21 cellular contexts compared by ENCODE assay signal in the genomic region with DNA sequence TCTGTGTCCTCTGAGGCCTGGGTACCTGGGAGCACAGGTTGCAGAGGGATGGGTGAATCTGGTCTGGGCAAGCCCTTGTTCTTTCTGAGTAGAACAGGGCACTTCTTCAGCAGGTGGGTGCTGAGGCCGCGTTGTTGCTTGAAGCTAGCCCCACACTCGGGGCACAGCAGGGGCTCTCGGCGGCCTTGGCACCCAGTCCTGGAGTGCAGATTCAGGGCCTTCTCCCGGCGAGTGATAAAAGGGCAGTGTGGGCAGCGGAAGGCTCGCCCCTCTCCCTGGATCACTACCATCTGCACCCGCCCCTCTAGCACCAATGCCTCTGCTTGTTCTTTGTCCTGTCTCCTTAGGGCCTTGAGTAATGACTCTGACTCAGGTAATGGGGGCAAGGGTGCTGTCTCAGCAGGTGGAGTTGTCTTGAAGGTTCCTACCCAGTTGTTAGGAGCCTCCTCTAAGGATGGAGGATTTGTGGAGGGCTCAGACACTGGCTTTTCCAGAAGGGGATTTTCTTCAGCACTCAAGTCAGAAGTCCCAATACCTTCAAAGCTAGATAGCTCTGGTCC. TPM values are rescaled to one million over a fixed set of nuclear protein-coding genes. Genes with fewer than 3 reads are reported as not detected.
DNase-seq lines count a peak whose midpoint lies in the region; ATAC-seq and TF ChIP-seq lines count a peak whose summit lies in the region.
"Had no signal": no experiment of that assay in that cellular context is flagged by ENCODE, and none has a peak within 500 bp of the region (broad histone marks: within the 10 kb centered on the region; RNA-seq: fewer than 3 reads in every experiment).

No MANE protein-coding gene starts in this region.

- TF ChIP-seq CTCF in OCI-LY7 (conservative IDR thresholded peaks at IDR 0.05; ENCODE audit: low read length), result no peak
- TF ChIP-seq CTCF in RWPE2 (IDR thresholded peaks at IDR 0.05; ENCODE audit: poor library complexity, severe bottlenecking), result no peak
- no peak for TF ChIP-seq CTCF in Calu3 (IDR thresholded peaks at IDR 0.05; ENCODE audit: unreplicated experiment)

- CTCF ChIA-PET in OCI-LY7 (lab: Charles Lee; ENCODE audit: unreplicated experiment) (no interaction called here), Calu3 (lab: Charles Lee) (no interaction called here)

- POLR2A ChIA-PET in OCI-LY7 (lab: Charles Lee), result no interaction called here

- H2AFZ ChIP-seq in OCI-LY7 (ENCODE audit: low read length), result no peak overlapping the region
- H2AFZ ChIP-seq: GM23338 had no signal

- H3K9me3 Mint-ChIP-seq in Calu3 (ENCODE audit: low read depth, unreplicated experiment), result no peaks in the 10 kb centered on the region
- H3K9me3 Mint-ChIP-seq: GM23338 had no signal

- H3K27ac Mint-ChIP-seq in Calu3 (ENCODE audit: unreplicated experiment), result no peak overlapping the region
- H3K27ac Mint-ChIP-seq: GM23338 had no signal

- H3K36me3 Mint-ChIP-seq in Calu3 (ENCODE audit: insufficient read depth, unreplicated experiment), result peaks cover 61% of the 10 kb centered on the region

- ATAC-seq in RWPE2 (ENCODE audit: low read depth), result peak; percentile 9; the same call in 1 of the 3 replicates
- ATAC-seq in esophagus mucosa, result peak; percentile 4
- ATAC-seq in SK-N-SH treated with all-trans-retinoic acid at 6 μM for 48 hours, result no peak

- H3K4me3 ChIP-seq in OCI-LY7 (ENCODE audit: low read depth, low read length, poor library complexity, severe bottlenecking) (no peak overlapping the region), RWPE2 (ENCODE audit: severe bottlenecking) (no peak overlapping the region)
- H3K4me3 ChIP-seq: GM23338, HAP-1 had no signal

- H3K4me1 ChIP-seq in OCI-LY7 (ENCODE audit: insufficient read depth, low read length, poor library complexity, severe bottlenecking) (no peaks in the 10 kb centered on the region), RWPE2 (ENCODE audit: insufficient read depth, poor library complexity, severe bottlenecking) (no peaks in the 10 kb centered on the region)
- H3K4me1 ChIP-seq: BE2C, HAP-1 had no signal

- DNase-seq in OCI-LY7 (ENCODE audit: low spot score) (no peak), RWPE2 (ENCODE audit: low spot score) (no peak), renal cortical epithelial cell (ENCODE audit: low read depth) (peak; percentile 6), Calu3 (no peak), cortex of kidney (lab: John Stamatoyannopoulos, UW) (no peak)
- DNase-seq: BE2C, DMS79, KG1, NCI-H1092 treated with DMSO at 0.1 percent for 48 hours, NCI-H146, NCI-H2081, NCI-H2171, NCI-H345, NCI-H524, NCI-H774, OCI-M1, RPMI8226 had no signal

- H3K9me3 ChIP-seq in OCI-LY7 (ENCODE audit: low read length), result no peaks in the 10 kb centered on the region
- H3K9me3 ChIP-seq in RWPE2 (ENCODE audit: severe bottlenecking), result no peaks in the 10 kb centered on the region
- H3K9me3 ChIP-seq: BE2C, HAP-1 had no signal

- H3K9me2 ChIP-seq in OCI-LY7 (ENCODE audit: insufficient read depth, low read length), result no peaks in the 10 kb centered on the region

- no peaks in the 10 kb centered on the region for H3K4me1 Mint-ChIP-seq in Calu3 (ENCODE audit: low read depth, unreplicated experiment)
- H3K4me1 Mint-ChIP-seq: GM23338 had no signal

- H3K27me3 ChIP-seq in RWPE2 (ENCODE audit: insufficient read depth, poor library complexity, severe bottlenecking), result no peaks in the 10 kb centered on the region
- H3K27me3 ChIP-seq: BE2C had no signal

- no peaks in the 10 kb centered on the region for H3K27me3 Mint-ChIP-seq in Calu3 (ENCODE audit: unreplicated experiment)

- intact Hi-C loops in OCI-LY7 (cut with micrococcal nuclease; ENCODE audit: unreplicated experiment) (no loop called here), Calu3 (cut with micrococcal nuclease; ENCODE audit: unreplicated experiment) (loop anchor here (10.0 kb wide), 1 partner anchor 59 kb away; no protein-coding TSS in a partner anchor)

- H3K4me3 Mint-ChIP-seq in Calu3 (ENCODE audit: low read depth, unreplicated experiment), result no peak overlapping the region
- H3K4me3 Mint-ChIP-seq: GM23338 had no signal

- H4K20me1 ChIP-seq in OCI-LY7 (ENCODE audit: insufficient read depth, low read length), result no peaks in the 10 kb centered on the region

- peaks cover 11% of the 10 kb centered on the region; the same call in 1 of the 2 replicates for H3K79me2 ChIP-seq in OCI-LY7 (ENCODE audit: insufficient read depth, low read depth, low read length)

- H3K36me3 ChIP-seq in OCI-LY7 (ENCODE audit: insufficient read depth, low read length) (peaks cover 96% of the 10 kb centered on the region), RWPE2 (ENCODE audit: low read depth) (peaks cover 93% of the 10 kb centered on the region)

- no peak overlapping the region for H3K27ac ChIP-seq in OCI-LY7 (ENCODE audit: low read depth, low read length, poor library complexity, severe bottlenecking)
- no peak overlapping the region for H3K27ac ChIP-seq in RWPE2 (ENCODE audit: poor library complexity, severe bottlenecking)

- BruUV-seq in OCI-LY7 (replicated peaks; lab: Mats Ljungman, UMichigan) (TSS peak; percentile 23), Calu3 (replicated peaks; lab: Mats Ljungman, UMichigan) (no TSS peak)

- no peak overlapping the region for H3K4me2 ChIP-seq in OCI-LY7 (ENCODE audit: low read length)
- H3K4me2 ChIP-seq: GM23338 had no signal

TF ChIP-seq in SK-N-SH treated with all-trans-retinoic acid at 6 μM for 48 hours, 23 proteins besides CTCF, POLR2A, EP300 and RAD21:
- TF ChIP-seq, protein P1, sequence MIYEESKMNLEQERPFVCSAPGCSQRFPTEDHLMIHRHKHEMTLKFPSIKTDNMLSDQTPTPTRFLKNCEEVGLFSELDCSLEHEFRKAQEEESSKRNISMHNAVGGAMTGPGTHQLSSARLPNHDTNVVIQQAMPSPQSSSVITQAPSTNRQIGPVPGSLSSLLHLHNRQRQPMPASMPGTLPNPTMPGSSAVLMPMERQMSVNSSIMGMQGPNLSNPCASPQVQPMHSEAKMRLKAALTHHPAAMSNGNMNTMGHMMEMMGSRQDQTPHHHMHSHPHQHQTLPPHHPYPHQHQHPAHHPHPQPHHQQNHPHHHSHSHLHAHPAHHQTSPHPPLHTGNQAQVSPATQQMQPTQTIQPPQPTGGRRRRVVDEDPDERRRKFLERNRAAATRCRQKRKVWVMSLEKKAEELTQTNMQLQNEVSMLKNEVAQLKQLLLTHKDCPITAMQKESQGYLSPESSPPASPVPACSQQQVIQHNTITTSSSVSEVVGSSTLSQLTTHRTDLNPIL (CRISPR knock-in tag; IDR thresholded peaks at IDR 0.05; ENCODE audit: low read depth), result no peak
- TF ChIP-seq ISL1 (CRISPR knock-in tag; IDR thresholded peaks at IDR 0.05), result no peak
- TF ChIP-seq, protein P2, sequence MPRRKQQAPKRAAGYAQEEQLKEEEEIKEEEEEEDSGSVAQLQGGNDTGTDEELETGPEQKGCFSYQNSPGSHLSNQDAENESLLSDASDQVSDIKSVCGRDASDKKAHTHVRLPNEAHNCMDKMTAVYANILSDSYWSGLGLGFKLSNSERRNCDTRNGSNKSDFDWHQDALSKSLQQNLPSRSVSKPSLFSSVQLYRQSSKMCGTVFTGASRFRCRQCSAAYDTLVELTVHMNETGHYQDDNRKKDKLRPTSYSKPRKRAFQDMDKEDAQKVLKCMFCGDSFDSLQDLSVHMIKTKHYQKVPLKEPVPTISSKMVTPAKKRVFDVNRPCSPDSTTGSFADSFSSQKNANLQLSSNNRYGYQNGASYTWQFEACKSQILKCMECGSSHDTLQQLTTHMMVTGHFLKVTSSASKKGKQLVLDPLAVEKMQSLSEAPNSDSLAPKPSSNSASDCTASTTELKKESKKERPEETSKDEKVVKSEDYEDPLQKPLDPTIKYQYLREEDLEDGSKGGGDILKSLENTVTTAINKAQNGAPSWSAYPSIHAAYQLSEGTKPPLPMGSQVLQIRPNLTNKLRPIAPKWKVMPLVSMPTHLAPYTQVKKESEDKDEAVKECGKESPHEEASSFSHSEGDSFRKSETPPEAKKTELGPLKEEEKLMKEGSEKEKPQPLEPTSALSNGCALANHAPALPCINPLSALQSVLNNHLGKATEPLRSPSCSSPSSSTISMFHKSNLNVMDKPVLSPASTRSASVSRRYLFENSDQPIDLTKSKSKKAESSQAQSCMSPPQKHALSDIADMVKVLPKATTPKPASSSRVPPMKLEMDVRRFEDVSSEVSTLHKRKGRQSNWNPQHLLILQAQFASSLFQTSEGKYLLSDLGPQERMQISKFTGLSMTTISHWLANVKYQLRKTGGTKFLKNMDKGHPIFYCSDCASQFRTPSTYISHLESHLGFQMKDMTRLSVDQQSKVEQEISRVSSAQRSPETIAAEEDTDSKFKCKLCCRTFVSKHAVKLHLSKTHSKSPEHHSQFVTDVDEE (CRISPR knock-in tag; IDR thresholded peaks at IDR 0.05), result no peak
- no peak for TF ChIP-seq ZNF70 (CRISPR knock-in tag; IDR thresholded peaks at IDR 0.05)
- no peak for TF ChIP-seq TOX (CRISPR knock-in tag; IDR thresholded peaks at IDR 0.05; ENCODE audit: borderline replicate concordance)
- TF ChIP-seq ZNF8 (CRISPR knock-in tag; IDR thresholded peaks at IDR 0.05), result no peak
- no peak for TF ChIP-seq ZFP3 (CRISPR knock-in tag; IDR thresholded peaks at IDR 0.05)
- no peak for TF ChIP-seq CSDC2 (CRISPR knock-in tag; IDR thresholded peaks at IDR 0.05)
- no peak for TF ChIP-seq GLIS3 (CRISPR knock-in tag; IDR thresholded peaks at IDR 0.05)

RNA-seq across cellular contexts. Expression of gene ZNF142, which starts 15.6 kb away (rescaled TPM):
- total RNA-seq in OCI-LY7 (2014; rRNA removed; shearing (Covaris generic)), result 29.9 and 37.6 TPM in 2 replicates
- total RNA-seq in OCI-LY7 (2022) (61.3 and 62.5 TPM in 2 replicates), esophagus mucosa (13.8 TPM), renal cortical epithelial cell (3.5 and 15.6 TPM in 2 replicates), Calu3 (2022) (42.8 and 43.3 TPM in 2 replicates)

RNA-seq across cellular contexts. Expression of gene BCS1L, which starts 15.7 kb away (rescaled TPM):
- 48.0 and 57.3 TPM in 2 replicates for total RNA-seq in OCI-LY7 (2014; rRNA removed; shearing (Covaris generic))
- total RNA-seq in OCI-LY7 (2022), result 54.9 and 60.8 TPM in 2 replicates
- total RNA-seq in esophagus mucosa, result 43.9 TPM
- total RNA-seq in renal cortical epithelial cell, result 30.0 and 35.6 TPM in 2 replicates
- total RNA-seq in Calu3 (2022), result 57.9 and 61.7 TPM in 2 replicates

RNA-seq across cellular contexts. Expression of gene RNF25, which starts 28.0 kb away (rescaled TPM):
- 25.5 and 25.8 TPM in 2 replicates for total RNA-seq in OCI-LY7 (2014; rRNA removed; shearing (Covaris generic))
- 24.0 and 25.7 TPM in 2 replicates for total RNA-seq in OCI-LY7 (2022)
- 15.3 TPM for total RNA-seq in esophagus mucosa
- 21.1 and 29.5 TPM in 2 replicates for total RNA-seq in renal cortical epithelial cell
- 32.1 and 36.9 TPM in 2 replicates for total RNA-seq in Calu3 (2022)

RNA-seq across cellular contexts. Expression of gene STK36, which starts 28.1 kb away (rescaled TPM):
- total RNA-seq in OCI-LY7 (2014; rRNA removed; shearing (Covaris generic)), result 9.7 and 13.4 TPM in 2 replicates
- total RNA-seq in OCI-LY7 (2022) (21.1 and 25.4 TPM in 2 replicates), esophagus mucosa (12.0 TPM), renal cortical epithelial cell (9.2 and 50.5 TPM in 2 replicates), Calu3 (2022) (42.4 and 50.6 TPM in 2 replicates)

RNA-seq across cellular contexts. Expression of gene PLCD4, which starts 36.1 kb away (rescaled TPM):
- total RNA-seq in OCI-LY7 (2014; rRNA removed; shearing (Covaris generic)), result 0.25 and 1.2 TPM in 2 replicates
- total RNA-seq in OCI-LY7 (2022) (0.48 TPM in 1 of 2 replicates, not detected in the other), esophagus mucosa (5.7 TPM), renal cortical epithelial cell (2.9 and 3.0 TPM in 2 replicates), Calu3 (2022) (0.38 and 0.95 TPM in 2 replicates)
